23 cellular contexts compared by ENCODE assay signal in the genomic region with DNA sequence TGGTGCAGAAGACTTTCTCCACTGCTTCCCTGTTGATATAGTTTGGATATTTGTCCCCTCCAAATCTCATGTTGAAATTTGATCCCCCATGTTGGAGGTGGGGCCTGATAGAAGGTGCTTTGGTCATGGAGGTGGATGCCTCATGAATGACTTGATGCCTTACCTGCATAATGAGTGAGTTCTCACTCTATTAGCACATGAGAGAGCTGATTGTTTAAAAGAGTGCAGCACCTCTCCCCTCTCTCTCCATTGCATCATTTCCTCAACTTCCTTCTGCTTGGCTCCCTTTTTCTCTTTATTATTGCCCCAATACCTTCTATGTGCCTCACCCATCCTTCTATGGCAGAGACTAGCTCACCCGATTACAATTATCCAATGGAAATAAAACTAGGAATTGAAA.
DNase-seq lines count a peak whose midpoint lies in the region; ATAC-seq and TF ChIP-seq lines count a peak whose summit lies in the region.
"Had no signal": no experiment of that assay in that cellular context is flagged by ENCODE, and none has a peak within 500 bp of the region (broad histone marks: within the 10 kb centered on the region; RNA-seq: fewer than 3 reads in every experiment).

No MANE protein-coding gene starts in this region.

- no peaks in the 10 kb centered on the region for H3F3A ChIP-seq in GM23338 (replicated peaks; ENCODE audit: low read depth)

- peaks cover 10% of the 10 kb centered on the region for H3K36me3 Mint-ChIP-seq in GM23338 (ENCODE audit: low read depth)
- peaks cover 4 to 12% (median 5%) of the 10 kb centered on the region in 3 experiments; a peak in 4 of 7 replicates for H3K36me3 Mint-ChIP-seq in H9 (ENCODE audit: insufficient read depth in 1 of 3, low read depth in 3 of 3)
- H3K36me3 Mint-ChIP-seq in WTC11 = peaks cover 7% of the 10 kb centered on the region
- peaks cover 29% of the 10 kb centered on the region for H3K36me3 Mint-ChIP-seq in activated T-helper 1 cell treated with anti-CD3 and anti-CD28 coated beads, Interleukin-12 subunit alpha, Interleukin-12 subunit beta, Interleukin-2, Interleukin-4 antibody, amounts not matched to agents 30 ng/mL and 10 ng/mL and 1 ng/mL, durations not matched to agents 14 hours and 24 hours and 36 hours (ENCODE audit: low read depth)

- TF ChIP-seq POLR2A in transverse colon (IDR thresholded peaks at IDR 0.05) = no peak

- in situ Hi-C loops in transverse colon (cut with MboI; ENCODE audit: low pct_ligation_motif_present in 1 of 4, low pct_unique_long_range_greater_than_20kb in 1 of 4, low sequenced_read_pairs in 3 of 4) = loop anchor here in 1 of 4 donors (10.0 kb wide), 1 partner anchor 64 kb away; no protein-coding TSS in a partner anchor

- TF ChIP-seq EP300 in transverse colon (IDR thresholded peaks at IDR 0.05; ENCODE audit: low read depth) = no peak

- intact Hi-C loops in transverse colon (cut with DNase I; ENCODE audit: low total_unique reads) = no loop called here
- intact Hi-C loops in activated T-helper 1 cell treated with anti-CD3 and anti-CD28 coated beads, Interleukin-12 subunit alpha, Interleukin-12 subunit beta, Interleukin-2, Interleukin-4 antibody, amounts not matched to agents 30 ng/mL and 10 ng/mL and 1 ng/mL, durations not matched to agents 14 hours and 24 hours and 36 hours (cut with micrococcal nuclease) = no loop called here

- ATAC-seq in GM23338 (no peak; the same call in 2 of the 3 replicates), WTC11 (peak; percentile 74)
- ATAC-seq: GM12878 had no signal

- H3K23ac ChIP-seq in H9 (ENCODE audit: insufficient read length, low read depth, low read length) = no peak overlapping the region

- H2BK12ac ChIP-seq in H9 (ENCODE audit: insufficient read length, low read depth, low read length) = no peak overlapping the region

- H3K4ac ChIP-seq in H9 (ENCODE audit: low read depth, low read length) = no peak overlapping the region

- H3K4me3 ChIP-seq in GM23338 (no peak overlapping the region), transverse colon (no peak overlapping the region)
- H3K4me3 ChIP-seq: GM12878, HAP-1 had no signal

- POLR2A ChIA-PET in WTC11 (lab: Charles Lee) = no interaction called here

- H2BK5ac ChIP-seq in H9 (ENCODE audit: insufficient read length, low read length) = no peak overlapping the region

- no peak overlapping the region for H4K91ac ChIP-seq in H9 (ENCODE audit: insufficient read length, low read depth, low read length)

- peaks cover 44% of the 10 kb centered on the region for H3K9me2 ChIP-seq in GM23338 (ENCODE audit: insufficient read depth)

- H3K56ac ChIP-seq in H9 (ENCODE audit: insufficient read length, low read depth, low read length) = no peak overlapping the region

- CTCF ChIA-PET in WTC11 (lab: Charles Lee) = no interaction called here

- H2BK20ac ChIP-seq in H9 (ENCODE audit: low read depth, low read length, poor library complexity, severe bottlenecking) = no peak overlapping the region

- H3K4me1 Mint-ChIP-seq in GM23338 = peaks cover 27% of the 10 kb centered on the region
- H3K4me1 Mint-ChIP-seq in H9 = peaks cover 18 to 24% of the 10 kb centered on the region in 2 experiments
- H3K4me1 Mint-ChIP-seq in WTC11 = peaks cover 24% of the 10 kb centered on the region
- peaks cover 6% of the 10 kb centered on the region for H3K4me1 Mint-ChIP-seq in activated T-helper 1 cell treated with anti-CD3 and anti-CD28 coated beads, Interleukin-12 subunit alpha, Interleukin-12 subunit beta, Interleukin-2, Interleukin-4 antibody, amounts not matched to agents 30 ng/mL and 10 ng/mL and 1 ng/mL, durations not matched to agents 14 hours and 24 hours and 36 hours (ENCODE audit: low read depth)
- H3K4me1 Mint-ChIP-seq: CD8-positive, alpha-beta memory T cell had no signal

- peaks cover 16% of the 10 kb centered on the region for H3K4me1 ChIP-seq in GM23338 (ENCODE audit: insufficient read depth)
- H3K4me1 ChIP-seq in H9 (ENCODE audit: insufficient read depth, low read length) = peaks cover 7% of the 10 kb centered on the region; the same call in 1 of the 2 replicates
- H3K4me1 ChIP-seq in transverse colon = no peaks in the 10 kb centered on the region
- H3K4me1 ChIP-seq: BE2C, HAP-1 had no signal

- no peak for TF ChIP-seq CTCF in GM23338 (conservative IDR thresholded peaks at IDR 0.05; ENCODE audit: low read depth in 2 of 2)
- no peak for TF ChIP-seq CTCF in H9 (conservative IDR thresholded peaks at IDR 0.05)
- no peak for TF ChIP-seq CTCF in WTC11 (IDR thresholded peaks at IDR 0.05)
- no peak for TF ChIP-seq CTCF in transverse colon (IDR thresholded peaks at IDR 0.05)

- DNase-seq in GM23338 (ENCODE audit: low spot score) (peak; percentile 14), H9 (no peak), WTC11 (ENCODE audit: low spot score) (no peak), iPS DF 19.7 (ENCODE audit: low read depth, low spot score) (peak; percentile 50), HT-29 (ENCODE audit: low spot score) (no peak), transverse colon (no peak)
- no peak for DNase-seq in stimulated activated CD4-positive, alpha-beta T cell treated with anti-CD3 and anti-CD28 coated beads, Interleukin-2, amount 100 ng/mL, for 24 hours
- DNase-seq in activated T-helper 1 cell treated with anti-CD3 and anti-CD28 coated beads, Interleukin-12 subunit alpha, Interleukin-12 subunit beta, Interleukin-2, Interleukin-4 antibody, amounts not matched to agents 30 ng/mL and 10 ng/mL and 1 ng/mL, durations not matched to agents 14 hours and 24 hours and 36 hours (ENCODE audit: low spot score) = no peak
- DNase-seq: ACHN; BE2C; C1 segment of cervical spinal cord; CD4-positive, CD25-positive, alpha-beta regulatory T cell; CD8-positive, alpha-beta memory T cell; COR-L47; DMS 273 treated with DMSO at 0.1 percent for 48 hours; DMS53; DND-41; EL; GOT3; KG1 had no signal

- no peak overlapping the region for H3T11ph ChIP-seq in H9 (ENCODE audit: low read length)

- H3K4me2 ChIP-seq in GM23338 (peak overlapping the region; percentile 48; the same call in 1 of the 2 replicates), H9 (ENCODE audit: insufficient read depth, insufficient read length, low read length) (peak overlapping the region; percentile 4)

- H3K18ac ChIP-seq in H9 (ENCODE audit: insufficient read length, low read depth, low read length) = no peak overlapping the region

- H2AK5ac ChIP-seq in H9 (ENCODE audit: insufficient read length, low read length) = no peak overlapping the region

- H3K9ac ChIP-seq in H9 (ENCODE audit: extremely low read depth, insufficient read length, low read length) = no peak overlapping the region

- H3K27me3 ChIP-seq in GM23338 (ENCODE audit: insufficient read depth) (no peaks in the 10 kb centered on the region), H9 (ENCODE audit: insufficient read depth, low read length) (no peaks in the 10 kb centered on the region), transverse colon (no peaks in the 10 kb centered on the region)
- H3K27me3 ChIP-seq: BE2C had no signal

- H3K27ac Mint-ChIP-seq in GM23338 = peak overlapping the region; percentile 67; the same call in 1 of the 2 replicates
- H3K27ac Mint-ChIP-seq in H9 = peak overlapping the region in 1 of 3 experiments; percentile 47; a peak in 1 of 7 replicates
- H3K27ac Mint-ChIP-seq in WTC11 = no peak overlapping the region
- no peak overlapping the region for H3K27ac Mint-ChIP-seq in activated T-helper 1 cell treated with anti-CD3 and anti-CD28 coated beads, Interleukin-12 subunit alpha, Interleukin-12 subunit beta, Interleukin-2, Interleukin-4 antibody, amounts not matched to agents 30 ng/mL and 10 ng/mL and 1 ng/mL, durations not matched to agents 14 hours and 24 hours and 36 hours
- H3K27ac Mint-ChIP-seq: CD4-positive, CD25-positive, alpha-beta regulatory T cell had no signal

- 0 out of 2 replicates have a peak overlapping the region, but pooled peaks have one; percentile 26 for H3K27ac ChIP-seq in GM23338 (ENCODE audit: low read depth)
- no peak overlapping the region for H3K27ac ChIP-seq in H9 (ENCODE audit: insufficient read length, low read depth, low read length)
- H3K27ac ChIP-seq in transverse colon = no peak overlapping the region
- H3K27ac ChIP-seq: HL-60 had no signal

- H2BK15ac ChIP-seq in H9 (ENCODE audit: low read depth, low read length) = no peak overlapping the region

- H3K9me3 Mint-ChIP-seq in GM23338 (no peaks in the 10 kb centered on the region), H9 (peaks cover 0 to 3% of the 10 kb centered on the region in 2 experiments; a peak in 3 of 5 replicates), WTC11 (peaks cover 23% of the 10 kb centered on the region)
- H3K9me3 Mint-ChIP-seq in activated T-helper 1 cell treated with anti-CD3 and anti-CD28 coated beads, Interleukin-12 subunit alpha, Interleukin-12 subunit beta, Interleukin-2, Interleukin-4 antibody, amounts not matched to agents 30 ng/mL and 10 ng/mL and 1 ng/mL, durations not matched to agents 14 hours and 24 hours and 36 hours = peaks cover 3% of the 10 kb centered on the region
- H3K9me3 Mint-ChIP-seq: CD8-positive, alpha-beta memory T cell had no signal

- H4K8ac ChIP-seq in H9 (replicated peaks; ENCODE audit: insufficient read length, low read depth, low read length) = no peak overlapping the region

- 0 out of 2 replicates have a peak overlapping the region, but pooled peaks have one; percentile 58 for H3K14ac ChIP-seq in H9 (ENCODE audit: insufficient read depth, low read length)

- H3K79me1 ChIP-seq in H9 (ENCODE audit: insufficient read depth, low read depth, low read length, poor library complexity, severe bottlenecking) = no peaks in the 10 kb centered on the region

- no peak overlapping the region for H4K5ac ChIP-seq in H9 (ENCODE audit: insufficient read length, low read depth, low read length)

- no peak overlapping the region for H2BK120ac ChIP-seq in H9 (ENCODE audit: low read depth, low read length, poor library complexity, severe bottlenecking)

- H2AFZ ChIP-seq in GM23338 (peak overlapping the region; percentile 61; the same call in 1 of the 2 replicates), H9 (ENCODE audit: low read length) (no peak overlapping the region)

- H4K20me1 ChIP-seq in GM23338 (replicated peaks; ENCODE audit: insufficient read depth) (no peaks in the 10 kb centered on the region), H9 (ENCODE audit: control insufficient read depth, insufficient read depth, insufficient read length) (no peaks in the 10 kb centered on the region)

- H3K27me3 Mint-ChIP-seq in GM23338 (ENCODE audit: insufficient read depth, low read depth, poor library complexity) = no peaks in the 10 kb centered on the region
- H3K27me3 Mint-ChIP-seq in H9 (ENCODE audit: low read depth) = no peaks in the 10 kb centered on the region; the same call in 1 of the 2 replicates
- no peaks in the 10 kb centered on the region for H3K27me3 Mint-ChIP-seq in WTC11 (ENCODE audit: low read depth)
- no peaks in the 10 kb centered on the region for H3K27me3 Mint-ChIP-seq in activated T-helper 1 cell treated with anti-CD3 and anti-CD28 coated beads, Interleukin-12 subunit alpha, Interleukin-12 subunit beta, Interleukin-2, Interleukin-4 antibody, amounts not matched to agents 30 ng/mL and 10 ng/mL and 1 ng/mL, durations not matched to agents 14 hours and 24 hours and 36 hours (ENCODE audit: insufficient read depth)
- H3K27me3 Mint-ChIP-seq: CD4-positive, CD25-positive, alpha-beta regulatory T cell; CD8-positive, alpha-beta memory T cell had no signal

- WGBS in H9 (ENCODE audit: extremely low coverage, insufficient read length, low lambda C conversion rate) = no CpG with 5 or more reads among the region's 1 CpG
- WGBS in transverse colon (ENCODE audit: low coverage in 1 of 2), 2 donors = 92 to 100% methylated on average over 1 of the region's 1 CpG

- H3K79me2 ChIP-seq in GM23338 (replicated peaks; ENCODE audit: insufficient read depth) (no peaks in the 10 kb centered on the region), H9 (ENCODE audit: insufficient read depth, low read length) (no peaks in the 10 kb centered on the region)

- H3K9me3 ChIP-seq in H9 (ENCODE audit: control insufficient read depth, low read depth, low read length) (no peaks in the 10 kb centered on the region), transverse colon (no peaks in the 10 kb centered on the region)
- H3K9me3 ChIP-seq: BE2C, HAP-1 had no signal

- H3K23me2 ChIP-seq in H9 (ENCODE audit: insufficient read length, low read depth, low read length, poor library complexity, severe bottlenecking) = no peaks in the 10 kb centered on the region

- H3K36me3 ChIP-seq in GM23338 (ENCODE audit: insufficient read depth) = no peaks in the 10 kb centered on the region
- no peaks in the 10 kb centered on the region for H3K36me3 ChIP-seq in transverse colon
- H3K36me3 ChIP-seq: BE2C, HAP-1 had no signal

- H3K4me3 Mint-ChIP-seq in GM23338 = no peak overlapping the region; the same call in 2 of the 3 replicates
- H3K4me3 Mint-ChIP-seq in H9 = no peak overlapping the region
- H3K4me3 Mint-ChIP-seq in WTC11 = no peak overlapping the region
- H3K4me3 Mint-ChIP-seq in activated T-helper 1 cell treated with anti-CD3 and anti-CD28 coated beads, Interleukin-12 subunit alpha, Interleukin-12 subunit beta, Interleukin-2, Interleukin-4 antibody, amounts not matched to agents 30 ng/mL and 10 ng/mL and 1 ng/mL, durations not matched to agents 14 hours and 24 hours and 36 hours = no peak overlapping the region
- H3K4me3 Mint-ChIP-seq: CD8-positive, alpha-beta memory T cell had no signal

Comparison
In these comparisons a context has a peak if more than half of its experiments do, and no peak if none do; other contexts are left out.
1. DNase-seq: peak in GM23338 (single experiment) and iPS DF 19.7 (single experiment); none in H9 (single experiment), WTC11 (single experiment), HT-29 (single experiment), stimulated activated CD4-positive, alpha-beta T cell treated with anti-CD3 and anti-CD28 coated beads, Interleukin-2, amount 100 ng/mL, for 24 hours (0 of 2), transverse colon (single experiment) and activated T-helper 1 cell treated with anti-CD3 and anti-CD28 coated beads, Interleukin-12 subunit alpha, Interleukin-12 subunit beta, Interleukin-2, Interleukin-4 antibody, amounts not matched to agents 30 ng/mL and 10 ng/mL and 1 ng/mL, durations not matched to agents 14 hours and 24 hours and 36 hours (single experiment).